ENCODE assay signal across 1 cellular context in the genomic region with DNA sequence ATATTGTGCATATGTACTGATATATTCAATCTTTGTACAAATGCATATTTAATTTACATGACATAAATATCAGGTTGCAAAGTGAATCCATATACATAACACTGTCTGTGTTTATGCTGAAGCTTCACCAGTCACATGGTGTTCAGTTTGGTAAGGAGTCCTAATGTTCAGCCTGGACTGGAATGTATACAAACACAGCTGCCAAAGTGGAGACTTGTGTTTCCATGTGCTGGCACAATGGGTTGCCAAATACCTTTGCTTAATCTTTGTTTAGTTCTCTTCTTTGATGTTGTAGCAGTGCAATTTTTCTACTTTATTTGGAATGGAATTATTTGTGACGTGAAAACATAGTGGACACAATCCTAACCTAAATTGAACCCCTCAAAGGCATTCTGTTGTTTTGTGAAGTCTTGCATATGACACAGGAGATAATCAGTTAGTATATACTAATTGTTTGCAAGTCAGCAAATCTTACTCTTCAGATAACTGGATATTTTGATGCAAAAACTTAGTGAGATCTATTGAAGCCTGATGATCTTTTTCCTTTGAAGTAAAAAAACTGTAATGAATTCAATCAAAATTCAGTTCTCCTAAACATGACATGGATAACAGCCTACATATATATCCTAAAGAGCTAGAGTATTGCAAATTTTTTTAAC.
A peak's percentile ranks its signal among the peaks of the same experiment; 100 is the strongest.
TF ChIP-seq lines count a peak whose summit lies in the region.

No MANE protein-coding gene starts in this region.

TF ChIP-seq in HepG2, 621 proteins besides CTCF, POLR2A, EP300 and RAD21 (continued from another document and continues in another):
- TF ChIP-seq HNF1A (IDR thresholded peaks at IDR 0.05; ENCODE audit: low read depth) (0 out of 2 replicates have a peak, but pooled peaks have one; percentile 19), HNF1A (CRISPR knock-in tag; IDR thresholded peaks at IDR 0.05; ENCODE audit: borderline replicate concordance) (peak; percentile 28; the same call in 1 of the 2 replicates), ARNT (IDR thresholded peaks at IDR 0.05) (no peak), ASH2L (IDR thresholded peaks at IDR 0.05; ENCODE audit: insufficient read length, low read depth, low read length) (no peak), TMF1 (CRISPR knock-in tag; IDR thresholded peaks at IDR 0.05; ENCODE audit: low read depth) (no peak), DMAP1 (CRISPR knock-in tag; IDR thresholded peaks at IDR 0.05) (no peak), MIXL1 (CRISPR knock-in tag; IDR thresholded peaks at IDR 0.05) (no peak), CHD4 (IDR thresholded peaks at IDR 0.05; ENCODE audit: borderline replicate concordance, low read length) (no peak), REL (CRISPR knock-in tag; conservative IDR thresholded peaks at IDR 0.05) (no peak), REST (IDR thresholded peaks at IDR 0.05; ENCODE audit: borderline replicate concordance in 1 of 2, low read depth in 1 of 2, low read length in 2 of 2) (no peak), BRD4 (CRISPR knock-in tag; IDR thresholded peaks at IDR 0.05) (no peak), PHF5A (CRISPR knock-in tag; IDR thresholded peaks at IDR 0.05; ENCODE audit: low read depth, unreplicated experiment) (no peak), ZSCAN20 (CRISPR knock-in tag; IDR thresholded peaks at IDR 0.05; ENCODE audit: borderline replicate concordance) (no peak), ZNF709 (CRISPR knock-in tag; IDR thresholded peaks at IDR 0.05) (no peak), ARID2 (CRISPR knock-in tag; IDR thresholded peaks at IDR 0.05; ENCODE audit: borderline replicate concordance) (no peak), ZNF766 (CRISPR knock-in tag; IDR thresholded peaks at IDR 0.05; ENCODE audit: borderline replicate concordance) (no peak), MLLT10 (CRISPR knock-in tag; IDR thresholded peaks at IDR 0.05) (no peak), ZSCAN21 (CRISPR knock-in tag; IDR thresholded peaks at IDR 0.05; ENCODE audit: borderline replicate concordance) (no peak), AGO2 (optimal IDR thresholded peaks at IDR 0.05; ENCODE audit: low read depth, low read length) (no peak), MYC (CRISPR knock-in tag; IDR thresholded peaks at IDR 0.05; ENCODE audit: borderline replicate concordance) (no peak), ZBTB21 (CRISPR knock-in tag; IDR thresholded peaks at IDR 0.05) (no peak), TAF15 (IDR thresholded peaks at IDR 0.05; ENCODE audit: low read depth, low read length, poor library complexity, severe bottlenecking) (no peak), KLF16 (CRISPR knock-in tag; IDR thresholded peaks at IDR 0.05) (peak in 1 of 2 experiments; percentile 43; a peak in 1 of 4 replicates), ZNF18 (CRISPR knock-in tag; IDR thresholded peaks at IDR 0.05; ENCODE audit: insufficient replicate concordance) (no peak), FOXA3 (CRISPR knock-in tag; IDR thresholded peaks at IDR 0.05) (peak; percentile 84), ZNF224 (CRISPR knock-in tag; IDR thresholded peaks at IDR 0.05) (no peak), GATAD2A (CRISPR knock-in tag; IDR thresholded peaks at IDR 0.05) (peak; percentile 57), JUN (CRISPR knock-in tag; IDR thresholded peaks at IDR 0.05) (no peak), ZNF549 (CRISPR knock-in tag; IDR thresholded peaks at IDR 0.05) (no peak), PAWR (CRISPR knock-in tag; IDR thresholded peaks at IDR 0.05; ENCODE audit: borderline replicate concordance) (no peak), NR3C1 (CRISPR knock-in tag; IDR thresholded peaks at IDR 0.05) (no peak), ELK4 (CRISPR knock-in tag; IDR thresholded peaks at IDR 0.05; ENCODE audit: borderline replicate concordance) (no peak), NFE2 (CRISPR knock-in tag; IDR thresholded peaks at IDR 0.05) (no peak), ZMAT3 (CRISPR knock-in tag; conservative IDR thresholded peaks at IDR 0.05) (no peak), NFATC3 (CRISPR knock-in tag; IDR thresholded peaks at IDR 0.05) (no peak), MAFF (IDR thresholded peaks at IDR 0.05; ENCODE audit: low read depth, low read length) (peak; percentile 76), ZNF816 (CRISPR knock-in tag; IDR thresholded peaks at IDR 0.05; ENCODE audit: borderline replicate concordance) (no peak), MIER3 (CRISPR knock-in tag; IDR thresholded peaks at IDR 0.05; ENCODE audit: borderline replicate concordance) (no peak), MTF2 (CRISPR knock-in tag; IDR thresholded peaks at IDR 0.05; ENCODE audit: borderline replicate concordance) (no peak)
- TF ChIP-seq, protein P1, sequence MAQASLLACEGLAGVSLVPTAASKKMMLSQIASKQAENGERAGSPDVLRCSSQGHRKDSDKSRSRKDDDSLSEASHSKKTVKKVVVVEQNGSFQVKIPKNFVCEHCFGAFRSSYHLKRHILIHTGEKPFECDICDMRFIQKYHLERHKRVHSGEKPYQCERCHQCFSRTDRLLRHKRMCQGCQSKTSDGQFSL (CRISPR knock-in tag; IDR thresholded peaks at IDR 0.05) = no peak
- TF ChIP-seq, protein P2, sequence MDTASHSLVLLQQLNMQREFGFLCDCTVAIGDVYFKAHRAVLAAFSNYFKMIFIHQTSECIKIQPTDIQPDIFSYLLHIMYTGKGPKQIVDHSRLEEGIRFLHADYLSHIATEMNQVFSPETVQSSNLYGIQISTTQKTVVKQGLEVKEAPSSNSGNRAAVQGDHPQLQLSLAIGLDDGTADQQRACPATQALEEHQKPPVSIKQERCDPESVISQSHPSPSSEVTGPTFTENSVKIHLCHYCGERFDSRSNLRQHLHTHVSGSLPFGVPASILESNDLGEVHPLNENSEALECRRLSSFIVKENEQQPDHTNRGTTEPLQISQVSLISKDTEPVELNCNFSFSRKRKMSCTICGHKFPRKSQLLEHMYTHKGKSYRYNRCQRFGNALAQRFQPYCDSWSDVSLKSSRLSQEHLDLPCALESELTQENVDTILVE (CRISPR knock-in tag; IDR thresholded peaks at IDR 0.05) = no peak
- TF ChIP-seq, protein P3, sequence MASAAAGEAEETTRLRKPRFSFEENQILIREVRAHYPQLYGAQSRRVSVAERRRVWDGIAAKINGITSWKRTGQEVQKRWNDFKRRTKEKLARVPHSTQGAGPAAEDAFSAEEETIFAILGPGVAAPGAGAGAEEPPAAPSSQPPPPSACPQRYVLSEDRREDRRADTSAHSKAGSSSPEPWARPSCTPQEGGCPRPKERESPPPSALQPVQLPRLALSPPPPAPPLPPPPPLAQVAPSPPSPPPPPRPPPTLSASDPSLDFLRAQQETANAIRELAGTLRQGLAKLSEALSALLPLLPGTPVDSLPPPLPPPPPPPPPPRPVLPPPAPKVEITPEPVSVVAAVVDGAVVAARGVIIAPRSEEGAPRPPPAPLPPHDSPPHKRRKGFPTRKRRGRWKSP (CRISPR knock-in tag; IDR thresholded peaks at IDR 0.05) = no peak
- TF ChIP-seq, protein P4, sequence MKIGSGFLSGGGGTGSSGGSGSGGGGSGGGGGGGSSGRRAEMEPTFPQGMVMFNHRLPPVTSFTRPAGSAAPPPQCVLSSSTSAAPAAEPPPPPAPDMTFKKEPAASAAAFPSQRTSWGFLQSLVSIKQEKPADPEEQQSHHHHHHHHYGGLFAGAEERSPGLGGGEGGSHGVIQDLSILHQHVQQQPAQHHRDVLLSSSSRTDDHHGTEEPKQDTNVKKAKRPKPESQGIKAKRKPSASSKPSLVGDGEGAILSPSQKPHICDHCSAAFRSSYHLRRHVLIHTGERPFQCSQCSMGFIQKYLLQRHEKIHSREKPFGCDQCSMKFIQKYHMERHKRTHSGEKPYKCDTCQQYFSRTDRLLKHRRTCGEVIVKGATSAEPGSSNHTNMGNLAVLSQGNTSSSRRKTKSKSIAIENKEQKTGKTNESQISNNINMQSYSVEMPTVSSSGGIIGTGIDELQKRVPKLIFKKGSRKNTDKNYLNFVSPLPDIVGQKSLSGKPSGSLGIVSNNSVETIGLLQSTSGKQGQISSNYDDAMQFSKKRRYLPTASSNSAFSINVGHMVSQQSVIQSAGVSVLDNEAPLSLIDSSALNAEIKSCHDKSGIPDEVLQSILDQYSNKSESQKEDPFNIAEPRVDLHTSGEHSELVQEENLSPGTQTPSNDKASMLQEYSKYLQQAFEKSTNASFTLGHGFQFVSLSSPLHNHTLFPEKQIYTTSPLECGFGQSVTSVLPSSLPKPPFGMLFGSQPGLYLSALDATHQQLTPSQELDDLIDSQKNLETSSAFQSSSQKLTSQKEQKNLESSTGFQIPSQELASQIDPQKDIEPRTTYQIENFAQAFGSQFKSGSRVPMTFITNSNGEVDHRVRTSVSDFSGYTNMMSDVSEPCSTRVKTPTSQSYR (CRISPR knock-in tag; IDR thresholded peaks at IDR 0.05; ENCODE audit: borderline replicate concordance) = peak; percentile 22; the same call in 1 of the 2 replicates
- TF ChIP-seq, protein P5, sequence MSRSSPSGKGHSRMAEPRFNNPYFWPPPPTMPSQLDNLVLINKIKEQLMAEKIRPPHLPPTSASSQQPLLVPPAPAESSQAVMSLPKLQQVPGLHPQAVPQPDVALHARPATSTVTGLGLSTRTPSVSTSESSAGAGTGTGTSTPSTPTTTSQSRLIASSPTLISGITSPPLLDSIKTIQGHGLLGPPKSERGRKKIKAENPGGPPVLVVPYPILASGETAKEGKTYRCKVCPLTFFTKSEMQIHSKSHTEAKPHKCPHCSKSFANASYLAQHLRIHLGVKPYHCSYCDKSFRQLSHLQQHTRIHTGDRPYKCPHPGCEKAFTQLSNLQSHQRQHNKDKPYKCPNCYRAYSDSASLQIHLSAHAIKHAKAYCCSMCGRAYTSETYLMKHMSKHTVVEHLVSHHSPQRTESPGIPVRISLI (CRISPR knock-in tag; IDR thresholded peaks at IDR 0.05; ENCODE audit: borderline replicate concordance) = no peak
